26 cellular contexts compared by ENCODE assay signal in the genomic region with DNA sequence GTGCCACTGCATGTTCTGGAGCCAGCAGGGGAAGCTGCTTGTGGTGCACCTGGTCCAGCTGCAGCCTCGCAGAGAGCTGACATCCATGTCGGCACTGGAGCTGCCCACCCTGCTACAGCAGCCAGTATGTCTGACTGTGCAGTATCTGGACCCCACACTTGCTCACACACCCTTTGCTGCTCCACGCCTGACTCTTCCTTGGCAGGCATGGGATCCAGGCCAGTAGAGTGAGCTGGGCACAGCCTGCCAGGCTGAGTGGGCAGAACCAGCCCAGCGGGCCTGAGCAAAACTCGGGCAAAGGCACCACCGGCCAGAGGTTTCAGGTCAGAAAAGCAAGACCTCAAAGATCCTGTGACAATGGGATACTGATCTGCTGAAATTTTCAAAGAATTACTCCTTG.
"Had no signal": no experiment of that assay in that cellular context is flagged by ENCODE, and none has a peak within 500 bp of the region (broad histone marks: within the 10 kb centered on the region; RNA-seq: fewer than 3 reads in every experiment).

No MANE protein-coding gene starts in this region.

- H3K4me1 Mint-ChIP-seq: memory B cell had no signal

- H3K9me3 ChIP-seq: colonic mucosa, gastrocnemius medialis had no signal

- ATAC-seq: effector memory CD8-positive, alpha-beta T cell; esophagus mucosa; gastrocnemius medialis; heart right ventricle; left cardiac atrium; left lung; left ventricle myocardium superior had no signal

- H3K4me3 Mint-ChIP-seq: dendritic cell treated with granulocyte-macrophage colony-stimulating factor and Interleukin-4, amounts not matched to agents 40 ng/mL and 50 ng/mL, for 4 days; effector memory CD8-positive, alpha-beta T cell; endodermal cell; memory B cell had no signal

- H3K4me3 ChIP-seq: colonic mucosa, esophagus squamous epithelium, gastrocnemius medialis, heart right ventricle, left lung, lung had no signal

- H3K27ac ChIP-seq: colonic mucosa, epithelial cell of prostate, esophagus squamous epithelium, gastrocnemius medialis, heart right ventricle, left lung had no signal

- DNase-seq: cerebellar nuclear complex; colonic mucosa; cortex of kidney; effector CD8-positive, alpha-beta T cell; effector memory CD8-positive, alpha-beta T cell; endodermal cell; erythroblast; esophagus squamous epithelium; foreskin fibroblast; foreskin melanocyte; gastrocnemius medialis; glutamatergic neuron; head of caudate nucleus; heart right ventricle; hippocampal formation; left cardiac atrium; left ventricle myocardium superior; mammary epithelial cell; mesendoderm; midbrain had no signal

- H3K27me3 ChIP-seq: colonic mucosa, esophagus squamous epithelium, gastrocnemius medialis, heart right ventricle, left lung had no signal

- H3K36me3 ChIP-seq: colonic mucosa, esophagus squamous epithelium, gastrocnemius medialis, heart right ventricle, left lung had no signal

- H3K4me1 ChIP-seq: colonic mucosa, esophagus squamous epithelium, gastrocnemius medialis, heart right ventricle, left lung had no signal

- H3K27me3 Mint-ChIP-seq: dendritic cell treated with granulocyte-macrophage colony-stimulating factor and Interleukin-4, amounts not matched to agents 40 ng/mL and 50 ng/mL, for 4 days; effector memory CD8-positive, alpha-beta T cell; memory B cell had no signal

- H3K27ac Mint-ChIP-seq: dendritic cell treated with granulocyte-macrophage colony-stimulating factor and Interleukin-4, amounts not matched to agents 40 ng/mL and 50 ng/mL, for 4 days; effector memory CD8-positive, alpha-beta T cell; endodermal cell; memory B cell had no signal

- H3K36me3 Mint-ChIP-seq: memory B cell had no signal
